ENCODE assay signal across 34 cellular contexts in genomic region chr4:7983296-7983695, GRCh38.
"Had no signal": no experiment of that assay in that cellular context is flagged by ENCODE, and none has a peak within 500 bp of the region (broad histone marks: within the 10 kb centered on the region; RNA-seq: fewer than 3 reads in every experiment).

No MANE protein-coding gene starts in this region.

- FAIRE-seq: RCC 7860, TTC549 had no signal

- H3K4me3 ChIP-seq: ascending aorta, breast epithelium had no signal

- H3K9me3 Mint-ChIP-seq: activated CD4-positive, alpha-beta T cell treated with anti-CD3 and anti-CD28 coated beads, Interleukin-2, amount 10 ng/mL, durations not matched to agents 7 days and 5 days; activated naive CD4-positive, alpha-beta T cell treated with anti-CD3 and anti-CD28 coated beads, Interleukin-2, amount 50 U/mL, for 24 hours; activated naive CD8-positive, alpha-beta T cell treated with anti-CD3 and anti-CD28 coated beads, Interleukin-2, amount 10 ng/mL, durations not matched to agents 7 days and 5 days; activated T-cell treated with anti-CD3 and anti-CD28 coated beads, Interleukin-2, amount 50 U/mL, for 24 hours; activated T-helper 2 cell treated with anti-CD3 and anti-CD28 coated beads, Interferon-gamma antibody, Interleukin-2, Interleukin-4, amounts not matched to agents 10 μg/mL and 5 μg/mL and 100 μg/mL, durations not matched to agents 14 hours and 24 hours and 36 hours had no signal

- H3K9me3 ChIP-seq: ascending aorta, breast epithelium had no signal

- H3K4me1 ChIP-seq: ascending aorta had no signal

- H3K27ac Mint-ChIP-seq: activated CD4-positive, alpha-beta T cell treated with anti-CD3 and anti-CD28 coated beads for 36 hours; activated CD4-positive, alpha-beta T cell treated with anti-CD3 and anti-CD28 coated beads, Interleukin-2, amount 10 ng/mL, durations not matched to agents 7 days and 5 days; activated CD8-positive, alpha-beta T cell treated with anti-CD3 and anti-CD28 coated beads, Interleukin-2, amount 10 ng/mL, durations not matched to agents 7 days and 5 days; activated naive CD4-positive, alpha-beta T cell treated with anti-CD3 and anti-CD28 coated beads, Interleukin-2, amount 50 U/mL, for 24 hours; activated naive CD8-positive, alpha-beta T cell treated with anti-CD3 and anti-CD28 coated beads, Interleukin-2, amount 10 ng/mL, durations not matched to agents 7 days and 5 days; activated T-cell treated with anti-CD3 and anti-CD28 coated beads, Interleukin-2, amount 50 U/mL, for 24 hours; activated T-helper 2 cell treated with anti-CD3 and anti-CD28 coated beads, Interferon-gamma antibody, Interleukin-2, Interleukin-4, amounts not matched to agents 10 μg/mL and 5 μg/mL and 100 μg/mL, durations not matched to agents 14 hours and 24 hours and 36 hours had no signal

- DNase-seq: activated CD4-positive, alpha-beta T cell treated with anti-CD3 and anti-CD28 coated beads for 36 hours; activated CD4-positive, alpha-beta T cell treated with anti-CD3 and anti-CD28 coated beads, Interleukin-2, amount 10 ng/mL, durations not matched to agents 7 days and 5 days; activated CD4-positive, alpha-beta T cell treated with anti-CD3 and anti-CD28 coated beads, Interleukin-2, amount 50 U/mL, for 48 hours; activated CD8-positive, alpha-beta T cell treated with anti-CD3 and anti-CD28 coated beads, Interleukin-2, amount 10 ng/mL, durations not matched to agents 7 days and 5 days; activated gamma-delta T cell; activated naive CD4-positive, alpha-beta T cell treated with Interleukin-2 at 50 U/mL for 16 hours; activated naive CD8-positive, alpha-beta T cell treated with anti-CD3 and anti-CD28 coated beads, Interleukin-2, amount 10 ng/mL, durations not matched to agents 7 days and 5 days; activated T-cell treated with anti-CD3 and anti-CD28 coated beads, Interleukin-2, amount 50 U/mL, for 24 hours; amygdala; MM.1S; NCI-H1092 treated with DMSO at 0.1 percent for 48 hours; NCI-H1417; NCI-H146; NCI-H187; NCI-H2029 treated with DMSO at 0.1 percent for 48 hours; NCI-H2107; NCI-H2171; NCI-H510A; NCI-H526; NCI-H748 treated with DMSO at 0.1 percent for 48 hours; NK-92 treated with Interleukin-12 subunit alpha and Interleukin-12 subunit beta, amount 100 ng/mL, for 24 hours; PC-3; Right ventricle myocardium superior; SW 1271; T-helper 1 cell; T1000 had no signal

- H3K4me3 Mint-ChIP-seq: activated CD4-positive, alpha-beta T cell treated with anti-CD3 and anti-CD28 coated beads for 36 hours; activated CD4-positive, alpha-beta T cell treated with anti-CD3 and anti-CD28 coated beads, Interleukin-2, amount 10 ng/mL, durations not matched to agents 7 days and 5 days; activated CD8-positive, alpha-beta T cell treated with anti-CD3 and anti-CD28 coated beads, Interleukin-2, amount 10 ng/mL, durations not matched to agents 7 days and 5 days; activated naive CD4-positive, alpha-beta T cell treated with anti-CD3 and anti-CD28 coated beads, Interleukin-2, amount 50 U/mL, for 24 hours; activated naive CD8-positive, alpha-beta T cell treated with anti-CD3 and anti-CD28 coated beads, Interleukin-2, amount 10 ng/mL, durations not matched to agents 7 days and 5 days; activated T-cell treated with anti-CD3 and anti-CD28 coated beads, Interleukin-2, amount 50 U/mL, for 24 hours had no signal

- H3K36me3 ChIP-seq: ascending aorta, breast epithelium had no signal

- H3K27ac ChIP-seq: ascending aorta, breast epithelium, KMS-11 had no signal

- H3K9ac ChIP-seq: KMS-11 had no signal

- H3K36me3 Mint-ChIP-seq: activated naive CD4-positive, alpha-beta T cell treated with anti-CD3 and anti-CD28 coated beads, Interleukin-2, amount 50 U/mL, for 24 hours; activated naive CD8-positive, alpha-beta T cell treated with anti-CD3 and anti-CD28 coated beads, Interleukin-2, amount 10 ng/mL, durations not matched to agents 7 days and 5 days had no signal

- H3K4me2 ChIP-seq: KMS-11 had no signal

- H3K27me3 Mint-ChIP-seq: activated CD4-positive, alpha-beta T cell treated with anti-CD3 and anti-CD28 coated beads for 36 hours; activated CD4-positive, alpha-beta T cell treated with anti-CD3 and anti-CD28 coated beads, Interleukin-2, amount 10 ng/mL, durations not matched to agents 7 days and 5 days had no signal

- ATAC-seq: activated CD4-positive, alpha-beta T cell treated with anti-CD3 and anti-CD28 coated beads for 36 hours; activated CD4-positive, CD25-positive, alpha-beta regulatory T cell treated with anti-CD3 and anti-CD28 coated beads, Interleukin-2, amount 50 U/mL, for 24 hours; activated CD8-positive, alpha-beta T cell treated with anti-CD3 and anti-CD28 coated beads, Interleukin-2, amount 10 ng/mL, durations not matched to agents 7 days and 5 days; PC-3 had no signal

- H3K27me3 ChIP-seq: ascending aorta, breast epithelium had no signal
